Comparison of ENCODE assay signal across 8 cellular contexts in genomic region chr2:235270951-235271350, GRCh38.
A peak's percentile ranks its signal among the peaks of the same experiment; 100 is the strongest.
DNase-seq lines count a peak whose midpoint lies in the region; ATAC-seq and TF ChIP-seq lines count a peak whose summit lies in the region.

No MANE protein-coding gene starts in this region.

- H3K27me3 ChIP-seq in RWPE2 (ENCODE audit: insufficient read depth, poor library complexity, severe bottlenecking): no peaks in the 10 kb centered on the region

- DNase-seq in RWPE2 (ENCODE audit: low spot score): no peak
- DNase-seq in fibroblast of villous mesenchyme (ENCODE audit: low read depth): peak; percentile 85
- no peak for DNase-seq in medulla oblongata (ENCODE audit: extremely low spot score)
- no peak for DNase-seq in dedifferentiated amniotic fluid mesenchymal stem cell (ENCODE audit: extremely low spot score)
- no peak for DNase-seq in sciatic nerve (ENCODE audit: low spot score)
- no peak for DNase-seq in cerebellum (ENCODE audit: low spot score)

- ATAC-seq in GM18520 (IDR thresholded peaks at IDR 0.05; ENCODE audit: unreplicated experiment) (peak; percentile 45), HG02759 (IDR thresholded peaks at IDR 0.05; ENCODE audit: unreplicated experiment) (peak; percentile 95), RWPE2 (ENCODE audit: low read depth) (0 out of 3 replicates have a peak, but pooled peaks have one; percentile 19), sciatic nerve (no peak)

- H3K4me3 ChIP-seq in RWPE2 (ENCODE audit: severe bottlenecking): no peak overlapping the region
- no peak overlapping the region for H3K4me3 ChIP-seq in fibroblast of villous mesenchyme (ENCODE audit: low read depth, low read length)

- intact Hi-C loops in sciatic nerve (cut with DNase I): no loop called here

- H3K36me3 ChIP-seq in RWPE2 (ENCODE audit: low read depth): no peaks in the 10 kb centered on the region

- no peak for TF ChIP-seq CTCF in RWPE2 (IDR thresholded peaks at IDR 0.05; ENCODE audit: poor library complexity, severe bottlenecking)
- TF ChIP-seq CTCF in fibroblast of villous mesenchyme (IDR thresholded peaks at IDR 0.05; ENCODE audit: insufficient read depth, low read depth, low read length): no peak

- no peaks in the 10 kb centered on the region for H3K9me3 ChIP-seq in RWPE2 (ENCODE audit: severe bottlenecking)

- H3K27ac ChIP-seq in RWPE2 (ENCODE audit: poor library complexity, severe bottlenecking): no peak overlapping the region

- H3K4me1 ChIP-seq in RWPE2 (ENCODE audit: insufficient read depth, poor library complexity, severe bottlenecking): peaks cover 9% of the 10 kb centered on the region
